1 cellular context compared by ENCODE assay signal in the genomic region with DNA sequence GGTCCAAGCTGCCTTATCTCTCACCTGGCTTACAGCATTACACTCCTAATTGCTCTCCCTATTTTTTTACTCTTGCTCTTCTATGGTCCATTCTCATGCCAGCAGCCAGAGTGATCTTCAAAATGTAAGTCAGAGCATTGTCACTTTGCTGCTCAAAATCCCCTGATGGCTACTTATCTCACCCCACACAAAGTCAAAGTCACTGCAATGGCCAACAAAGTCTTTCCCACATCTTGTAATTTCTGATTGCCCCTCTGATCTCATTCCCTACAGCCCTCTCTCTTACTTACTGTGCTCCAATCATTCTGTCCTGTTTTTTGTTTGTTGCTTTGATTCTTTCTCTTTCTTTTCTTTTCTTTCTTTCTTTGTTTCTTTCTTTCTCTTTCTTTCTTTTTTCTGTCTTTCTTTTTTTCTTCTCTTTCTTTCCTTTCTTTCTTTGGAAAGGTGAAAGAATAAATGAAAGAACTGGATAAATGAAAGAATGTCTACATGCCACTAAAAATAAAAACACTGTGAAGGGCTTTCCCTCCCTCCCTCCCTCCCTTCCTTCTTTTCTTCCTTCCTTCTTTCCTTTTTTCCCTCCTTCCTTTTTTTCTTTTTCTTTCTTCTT.
TF ChIP-seq lines count a peak whose summit lies in the region.

No MANE protein-coding gene starts in this region.

TF ChIP-seq in K562, 482 proteins besides CTCF, POLR2A, EP300 and RAD21 (continued from another document):
- TF ChIP-seq ZNF512 (tag; IDR thresholded peaks at IDR 0.05) (peak; percentile 80), KDM1A (IDR thresholded peaks at IDR 0.05) (peak; percentile 45 to 49; a peak in 2 of 4 replicates), PHF8 (IDR thresholded peaks at IDR 0.05; ENCODE audit: borderline replicate concordance, low read length) (no peak), NCOR1 (IDR thresholded peaks at IDR 0.05) (0 out of 2 replicates have a peak, but pooled peaks have one; percentile 10), TAL1 (IDR thresholded peaks at IDR 0.05) (peak; percentile 16; the same call in 1 of the 2 replicates), ARID1B (IDR thresholded peaks at IDR 0.05) (peak; percentile 59), POLR2H (tag; IDR thresholded peaks at IDR 0.05; ENCODE audit: low read depth) (no peak), IRF1 (CRISPR knock-in tag; IDR thresholded peaks at IDR 0.05; ENCODE audit: borderline replicate concordance) (no peak), CBFA2T3 (IDR thresholded peaks at IDR 0.05) (peak; percentile 59), RBBP5 (IDR thresholded peaks at IDR 0.05; ENCODE audit: borderline replicate concordance, insufficient read depth, low read length, poor library complexity, severe bottlenecking) (no peak), EHMT2 (IDR thresholded peaks at IDR 0.05) (peak; percentile 70; the same call in 1 of the 2 replicates), ZNF316 (IDR thresholded peaks at IDR 0.05) (0 out of 2 replicates have a peak, but pooled peaks have one; percentile 18), NFE2 (IDR thresholded peaks at IDR 0.05; ENCODE audit: low read depth) (0 out of 2 replicates have a peak, but pooled peaks have one; percentile 12), NCOA1 (IDR thresholded peaks at IDR 0.05; ENCODE audit: low read depth) (no peak)
